In genomic region chr6:139028242-139028657, GRCh38 we compare ENCODE assay signal across 8 cellular contexts. TPM values are rescaled to one million over a fixed set of nuclear protein-coding genes. Genes with fewer than 3 reads are reported as not detected.
DNase-seq lines count a peak whose midpoint lies in the region; ATAC-seq and TF ChIP-seq lines count a peak whose summit lies in the region.

No MANE protein-coding gene starts in this region.

- H3K4me3 Mint-ChIP-seq in endodermal cell, result no peak overlapping the region
- H3K4me3 Mint-ChIP-seq in neural progenitor cell, result peak overlapping the region; percentile 95

- H3K79me2 ChIP-seq in DND-41 (ENCODE audit: insufficient read depth, low read length) (peaks cover 56% of the 10 kb centered on the region), neural progenitor cell (ENCODE audit: low read depth) (peaks cover 54% of the 10 kb centered on the region)

- H3K27me3 ChIP-seq in DND-41 (ENCODE audit: insufficient read depth, low read length, poor library complexity) (no peaks in the 10 kb centered on the region), endodermal cell (ENCODE audit: control insufficient read depth, insufficient read depth, low read length, poor library complexity, severe bottlenecking) (peaks cover 48% of the 10 kb centered on the region), neural progenitor cell (no peaks in the 10 kb centered on the region)

- TF ChIP-seq CTCF in DND-41 (IDR thresholded peaks at IDR 0.05; ENCODE audit: borderline replicate concordance, extremely low read depth, low read length, poor library complexity, severe bottlenecking) (no peak), endodermal cell (conservative IDR thresholded peaks at IDR 0.05) (no peak), neural progenitor cell (IDR thresholded peaks at IDR 0.05) (no peak)

- H3K4me3 ChIP-seq in DND-41 (ENCODE audit: low read depth in 1 of 2, low read length in 2 of 2) (peak overlapping the region; percentile 53 to 69), endodermal cell (ENCODE audit: low read length) (peak overlapping the region; percentile 83), neural progenitor cell (peak overlapping the region; percentile 88)

- no peak for DNase-seq in DND-41
- peak; percentile 66 for DNase-seq in NCI-H2081 treated with DMSO at 0.1 percent for 48 hours (lab: John Stamatoyannopoulos, UW)
- no peak for DNase-seq in endodermal cell
- peak; percentile 72 for DNase-seq in neural progenitor cell (ENCODE audit: low spot score)
- no peak for DNase-seq in activated effector memory CD4-positive, alpha-beta T cell treated with Interleukin-2 at 50 U/mL for 16 hours
- no peak for DNase-seq in NCI-H446 treated with DMSO at 0.1 percent for 48 hours (lab: John Stamatoyannopoulos, UW)
- no peak for DNase-seq in GM19240 (ENCODE audit: insufficient read length, low spot score)

- H4K20me1 ChIP-seq in DND-41 (ENCODE audit: insufficient read depth, low read length), result peaks cover 8% of the 10 kb centered on the region; the same call in 1 of the 2 replicates
- H4K20me1 ChIP-seq in neural progenitor cell (ENCODE audit: low read depth), result peaks cover 31% of the 10 kb centered on the region

- H3K4me1 Mint-ChIP-seq in endodermal cell (peaks cover 17% of the 10 kb centered on the region), neural progenitor cell (peaks cover 17% of the 10 kb centered on the region)

- H3K27ac ChIP-seq in DND-41 (ENCODE audit: low read length) (peak overlapping the region; percentile 85), endodermal cell (ENCODE audit: low read depth, low read length) (peak overlapping the region; percentile 93), neural progenitor cell (peak overlapping the region; percentile 42)

- H3K4me1 ChIP-seq in DND-41 (ENCODE audit: insufficient read depth, low read length) (peaks cover 40% of the 10 kb centered on the region), endodermal cell (ENCODE audit: control insufficient read depth, insufficient read depth, low read length) (no peaks in the 10 kb centered on the region), neural progenitor cell (peaks cover 33% of the 10 kb centered on the region)

- peak overlapping the region; percentile 81 for H3K9ac ChIP-seq in DND-41 (ENCODE audit: low read depth, low read length)
- H3K9ac ChIP-seq in endodermal cell (ENCODE audit: extremely low read depth, low read length, poor library complexity, severe bottlenecking), result peak overlapping the region; percentile 74
- H3K9ac ChIP-seq in neural progenitor cell, result no peak overlapping the region

- 6 to 10% methylated on average over 7 to 14 of the region's 14 CpGs for WGBS in endodermal cell (ENCODE audit: insufficient coverage in 1 of 2, insufficient read length in 1 of 2), 2 experiments

- H3K9me3 ChIP-seq in DND-41 (ENCODE audit: insufficient read depth, low read length, severe bottlenecking), result no peaks in the 10 kb centered on the region
- no peaks in the 10 kb centered on the region for H3K9me3 ChIP-seq in endodermal cell (ENCODE audit: control insufficient read depth, low read length)
- no peaks in the 10 kb centered on the region for H3K9me3 ChIP-seq in neural progenitor cell (ENCODE audit: low read depth)

- H3K4me2 ChIP-seq in DND-41 (ENCODE audit: insufficient read depth, low read length), result peak overlapping the region; percentile 73
- H3K4me2 ChIP-seq in neural progenitor cell, result peak overlapping the region; percentile 86

- peaks cover 2% of the 10 kb centered on the region; the same call in 1 of the 2 replicates for H3K36me3 ChIP-seq in DND-41 (ENCODE audit: insufficient read depth, low read length)
- no peaks in the 10 kb centered on the region for H3K36me3 ChIP-seq in endodermal cell (ENCODE audit: control insufficient read depth, insufficient read depth, low read length)
- H3K36me3 ChIP-seq in neural progenitor cell, result no peaks in the 10 kb centered on the region

- H3F3A ChIP-seq in neural progenitor cell (ENCODE audit: low read depth), result peaks cover 25% of the 10 kb centered on the region

- ATAC-seq in DND-41 (ENCODE audit: insufficient read depth, low read depth) (peak; percentile 7), GM21423 (IDR thresholded peaks at IDR 0.05; ENCODE audit: unreplicated experiment) (peak; percentile 4)

- peak overlapping the region; percentile 92 for H3K27ac Mint-ChIP-seq in endodermal cell
- H3K27ac Mint-ChIP-seq in neural progenitor cell, result peak overlapping the region; percentile 38

- H3K36me3 Mint-ChIP-seq in endodermal cell (ENCODE audit: low read depth), result no peaks in the 10 kb centered on the region
- peaks cover 2% of the 10 kb centered on the region for H3K36me3 Mint-ChIP-seq in neural progenitor cell

- H3K27me3 Mint-ChIP-seq in endodermal cell (ENCODE audit: insufficient read depth) (peaks cover 32% of the 10 kb centered on the region), neural progenitor cell (ENCODE audit: insufficient read depth, low read depth) (no peaks in the 10 kb centered on the region)

- H2AFZ ChIP-seq in DND-41 (ENCODE audit: low read depth, low read length), result peak overlapping the region; percentile 85
- H2AFZ ChIP-seq in neural progenitor cell (replicated peaks), result peak overlapping the region; percentile 75

- H3K9me3 Mint-ChIP-seq in endodermal cell (no peaks in the 10 kb centered on the region), neural progenitor cell (no peaks in the 10 kb centered on the region)

RNA-seq across cellular contexts. Expression of gene ABRACL, which starts 0.3 kb away (rescaled TPM):
- total RNA-seq in endodermal cell (10 to 100 TPM; 24.7 to 45.8 TPM), neural progenitor cell (ENCODE audit: low replicate concordance) (134 and 242 TPM in 2 replicates)
- 94.9 TPM for polyA plus RNA-seq in endodermal cell (2013, experiment 1 of 2)
- 90.8 TPM for polyA plus RNA-seq in endodermal cell (2013, experiment 2 of 2)

RNA-seq across cellular contexts. Expression of gene REPS1, which starts 40.2 kb away (rescaled TPM):
- total RNA-seq in endodermal cell (10 to 100 TPM; 33.0 to 34.1 TPM), neural progenitor cell (ENCODE audit: low replicate concordance) (86.1 and 97.5 TPM in 2 replicates)
- polyA plus RNA-seq in endodermal cell (2013, experiment 1 of 2), result 57.1 TPM
- 56.3 TPM for polyA plus RNA-seq in endodermal cell (2013, experiment 2 of 2)

Comparison
In these comparisons a context has a peak if more than half of its experiments do, and no peak if none do; other contexts are left out.
1. DNase-seq: peak in NCI-H2081 treated with DMSO at 0.1 percent for 48 hours (single experiment) and neural progenitor cell (single experiment); none in DND-41 (single experiment), endodermal cell (single experiment), activated effector memory CD4-positive, alpha-beta T cell treated with Interleukin-2 at 50 U/mL for 16 hours (single experiment), NCI-H446 treated with DMSO at 0.1 percent for 48 hours (single experiment) and GM19240 (single experiment).
2. H3K27ac ChIP-seq: peak in every context shown above with its lines; median percentile 93 in endodermal cell; 85 in DND-41; 42 in neural progenitor cell.
3. Peak in every context shown above with its lines, with median percentiles within 50 percentile points of each other: H3K4me3 ChIP-seq.